ENCODE assay signal across 32 cellular contexts in the genomic region with DNA sequence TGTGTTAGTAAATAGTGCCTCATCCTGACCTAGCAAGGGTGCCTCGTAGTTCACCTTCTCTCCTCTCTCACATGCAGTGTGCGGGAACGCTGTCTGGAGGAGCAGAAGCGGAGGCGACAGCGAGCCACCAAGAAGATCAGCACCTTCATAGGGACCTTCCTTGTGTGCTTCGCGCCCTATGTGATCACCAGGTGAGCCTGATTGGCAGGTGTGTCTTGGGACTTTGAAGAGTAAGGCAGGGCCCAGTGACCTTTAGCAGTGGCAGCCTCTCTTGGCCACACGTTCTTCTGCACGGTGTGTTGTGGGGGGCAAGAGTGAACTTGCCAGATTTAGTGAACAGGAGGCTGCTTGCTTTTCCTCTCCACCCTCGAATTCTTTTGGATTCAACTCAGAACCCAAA. TPM values are rescaled to one million over a fixed set of nuclear protein-coding genes. Genes with fewer than 3 reads are reported as not detected.
"Had no signal": no experiment of that assay in that cellular context is flagged by ENCODE, and none has a peak within 500 bp of the region (broad histone marks: within the 10 kb centered on the region; RNA-seq: fewer than 3 reads in every experiment).

No MANE protein-coding gene starts in this region.

- DNase-seq: colonic mucosa; cortex of kidney; dermis blood vessel endothelial cell; dorsolateral prefrontal cortex; effector CD4-positive, alpha-beta T cell; effector CD8-positive, alpha-beta T cell; effector memory CD4-positive, alpha-beta T cell; effector memory CD8-positive, alpha-beta T cell; endodermal cell; erythroblast; esophagus squamous epithelium; foreskin fibroblast; foreskin keratinocyte; foreskin melanocyte; gastrocnemius medialis; glutamatergic neuron; head of caudate nucleus; heart left ventricle; heart right ventricle had no signal

- H3K27me3 ChIP-seq: colonic mucosa, foreskin keratinocyte had no signal

- H3K9me3 ChIP-seq: colonic mucosa, esophagus muscularis mucosa, esophagus squamous epithelium, gastrocnemius medialis, gastroesophageal sphincter, heart left ventricle, heart right ventricle had no signal

- H3K27ac Mint-ChIP-seq: dendritic cell treated with granulocyte-macrophage colony-stimulating factor and Interleukin-4, amounts not matched to agents 40 ng/mL and 50 ng/mL, for 4 days; effector memory CD8-positive, alpha-beta T cell; endodermal cell had no signal

- ATAC-seq: effector memory CD8-positive, alpha-beta T cell; esophagus mucosa; foreskin keratinocyte; gastrocnemius medialis; gastroesophageal sphincter; heart left ventricle; heart right ventricle had no signal

- H3K36me3 ChIP-seq: colonic mucosa, esophagus muscularis mucosa, esophagus squamous epithelium, gastrocnemius medialis, gastroesophageal sphincter, heart left ventricle, heart right ventricle had no signal

- H3K4me1 Mint-ChIP-seq: endodermal cell had no signal

- H3K4me1 ChIP-seq: colonic mucosa, esophagus muscularis mucosa, esophagus squamous epithelium, foreskin keratinocyte, gastrocnemius medialis, gastroesophageal sphincter, heart left ventricle, heart right ventricle had no signal

- H3K9me3 Mint-ChIP-seq: dendritic cell treated with granulocyte-macrophage colony-stimulating factor and Interleukin-4, amounts not matched to agents 40 ng/mL and 50 ng/mL, for 4 days; effector memory CD8-positive, alpha-beta T cell; endodermal cell had no signal

- H3K4me3 ChIP-seq: colonic mucosa, coronary artery, dorsolateral prefrontal cortex, esophagus muscularis mucosa, esophagus squamous epithelium, gastrocnemius medialis, gastroesophageal sphincter, heart left ventricle, heart right ventricle had no signal

- H3K27me3 Mint-ChIP-seq: dendritic cell treated with granulocyte-macrophage colony-stimulating factor and Interleukin-4, amounts not matched to agents 40 ng/mL and 50 ng/mL, for 4 days had no signal

- H3K27ac ChIP-seq: colonic mucosa, coronary artery, dorsolateral prefrontal cortex, epithelial cell of prostate, esophagus muscularis mucosa, esophagus squamous epithelium, foreskin keratinocyte, gastrocnemius medialis, gastroesophageal sphincter, heart left ventricle, heart right ventricle had no signal

- H3K4me3 Mint-ChIP-seq: dendritic cell treated with granulocyte-macrophage colony-stimulating factor and Interleukin-4, amounts not matched to agents 40 ng/mL and 50 ng/mL, for 4 days; effector memory CD8-positive, alpha-beta T cell; endodermal cell had no signal

RNA-seq across cellular contexts. Expression of a gene that starts 8.6 kb away (rescaled TPM):
- total RNA-seq: colonic mucosa, dermis blood vessel endothelial cell, dermis microvascular lymphatic vessel endothelial cell, endodermal cell, endothelial cell of umbilical vein, epithelial cell of proximal tubule, esophagus mucosa, esophagus muscularis mucosa, esophagus squamous epithelium, fibroblast of lung, fibroblast of villous mesenchyme, foreskin keratinocyte, gastrocnemius medialis, glomerular endothelial cell, heart left ventricle, heart right ventricle had no signal
- polyA plus RNA-seq: endothelial cell of umbilical vein, esophagus, fibroblast of lung, foreskin keratinocyte, heart left ventricle, heart right ventricle had no signal
